16 cellular contexts compared by ENCODE assay signal in genomic region chr10:98474628-98475027, GRCh38. TPM values are rescaled to one million over a fixed set of nuclear protein-coding genes. Genes with fewer than 3 reads are reported as not detected.
DNase-seq lines count a peak whose midpoint lies in the region; ATAC-seq, FAIRE-seq and TF ChIP-seq lines count a peak whose summit lies in the region.
"Had no signal": no experiment of that assay in that cellular context is flagged by ENCODE, and none has a peak within 500 bp of the region (broad histone marks: within the 10 kb centered on the region; RNA-seq: fewer than 3 reads in every experiment).

No MANE protein-coding gene starts in this region.

- peak; percentile 64 for ATAC-seq in GM21526 (IDR thresholded peaks at IDR 0.05; ENCODE audit: low FRiP score, unreplicated experiment)
- ATAC-seq in HG03095 (IDR thresholded peaks at IDR 0.05; ENCODE audit: unreplicated experiment): peak; percentile 54
- peak; percentile 25 for ATAC-seq in activated B cell treated with CpG ODN at 0.5 μM for 24 hours (ENCODE audit: low read depth)
- ATAC-seq: right lobe of liver, upper lobe of right lung had no signal

- H3K36me3 ChIP-seq in H7 (replicated peaks; ENCODE audit: control insufficient read depth, insufficient read depth, low read length): no peaks in the 10 kb centered on the region
- H3K36me3 ChIP-seq: right lobe of liver, upper lobe of right lung had no signal

- DNase-seq in GM18507 (ENCODE audit: extremely low spot score, insufficient read length, low read depth) (peak; percentile 5), activated B cell treated with CpG ODN at 0.5 μM for 24 hours (no peak), progenitor cell of endocrine pancreas (ENCODE audit: low spot score, unreplicated experiment) (no peak), HTR-8/SVneo (ENCODE audit: insufficient read length, low spot score) (no peak), NCI-H2081 treated with DMSO at 0.1 percent for 48 hours (lab: John Stamatoyannopoulos, UW) (no peak), H7 (no peak)
- DNase-seq: activated naive CD4-positive, alpha-beta T cell; effector CD4-positive, alpha-beta T cell; mammary epithelial cell; NCI-H1048; NCI-H2227 treated with DMSO at 0.1 percent for 48 hours; right lobe of liver; SK-N-SH; upper lobe of right lung had no signal

- H3K4me1 Mint-ChIP-seq in activated B cell treated with CpG ODN at 0.5 μM for 24 hours: peaks cover 15% of the 10 kb centered on the region
- H3K4me1 Mint-ChIP-seq in progenitor cell of endocrine pancreas (ENCODE audit: low read depth): no peaks in the 10 kb centered on the region

- intact Hi-C loops in activated B cell treated with CpG ODN at 0.5 μM for 24 hours (cut with micrococcal nuclease): no loop called here

- no peaks in the 10 kb centered on the region for H3K9me3 Mint-ChIP-seq in activated B cell treated with CpG ODN at 0.5 μM for 24 hours
- no peaks in the 10 kb centered on the region for H3K9me3 Mint-ChIP-seq in progenitor cell of endocrine pancreas (ENCODE audit: low read depth)

- H3K27me3 Mint-ChIP-seq in activated B cell treated with CpG ODN at 0.5 μM for 24 hours (no peaks in the 10 kb centered on the region), progenitor cell of endocrine pancreas (peaks cover 24% of the 10 kb centered on the region)

- FAIRE-seq in GM18507 (lab: Jason Lieb, UNC) (peak; percentile 82), HTR-8/SVneo (lab: Jason Lieb, UNC) (no peak)

- H3K36me3 Mint-ChIP-seq in activated B cell treated with CpG ODN at 0.5 μM for 24 hours (ENCODE audit: low read depth) (no peaks in the 10 kb centered on the region), progenitor cell of endocrine pancreas (ENCODE audit: insufficient read depth) (no peaks in the 10 kb centered on the region)

- no peaks in the 10 kb centered on the region for H3K27me3 ChIP-seq in H7 (ENCODE audit: control insufficient read depth, insufficient read depth, low read length)
- H3K27me3 ChIP-seq: right lobe of liver, upper lobe of right lung had no signal

- TF ChIP-seq CTCF in activated B cell treated with CpG ODN at 0.5 μM for 24 hours (IDR thresholded peaks at IDR 0.05): no peak
- no peak for TF ChIP-seq CTCF in progenitor cell of endocrine pancreas (IDR thresholded peaks at IDR 0.05; ENCODE audit: unreplicated experiment)

- H3K27ac Mint-ChIP-seq in activated B cell treated with CpG ODN at 0.5 μM for 24 hours (peak overlapping the region; percentile 65), progenitor cell of endocrine pancreas (no peak overlapping the region)

- POLR2A ChIA-PET in activated B cell treated with CpG ODN at 0.5 μM for 24 hours (lab: Charles Lee): no interaction called here

- CTCF ChIA-PET in activated B cell treated with CpG ODN at 0.5 μM for 24 hours (lab: Charles Lee): interaction anchor here (1.2 kb wide), 1 partner anchor 154 kb away, joined by 3 read pairs; no protein-coding TSS in a partner anchor

- H3K4me3 Mint-ChIP-seq in activated B cell treated with CpG ODN at 0.5 μM for 24 hours (no peak overlapping the region), progenitor cell of endocrine pancreas (ENCODE audit: low read depth) (no peak overlapping the region)

- H3K4me3 ChIP-seq in H7 (ENCODE audit: insufficient read depth, low read depth, low read length): no peak overlapping the region
- H3K4me3 ChIP-seq: right lobe of liver, upper lobe of right lung had no signal

RNA-seq across cellular contexts. Expression of gene HPS1, which starts 27.9 kb away (rescaled TPM):
- total RNA-seq in activated B cell treated with CpG ODN at 0.5 μM for 24 hours: 104 and 106 TPM in 2 replicates
- total RNA-seq in progenitor cell of endocrine pancreas: 51.3 and 52.1 TPM in 2 replicates
- 36.1 and 38.0 TPM in 2 replicates for total RNA-seq in H7 (2014; rRNA removed; shearing (Covaris generic))

RNA-seq across cellular contexts. Expression of gene PYROXD2, which starts 59.6 kb away (rescaled TPM):
- 11.4 and 12.9 TPM in 2 replicates for total RNA-seq in activated B cell treated with CpG ODN at 0.5 μM for 24 hours
- 13.3 and 15.8 TPM in 2 replicates for total RNA-seq in progenitor cell of endocrine pancreas
- 9.5 and 10.6 TPM in 2 replicates for total RNA-seq in H7 (2014; rRNA removed; shearing (Covaris generic))
